ENCODE assay signal across 7 cellular contexts in genomic region chr11:15073361-15074205, GRCh38. TPM values are rescaled to one million over a fixed set of nuclear protein-coding genes. Genes with fewer than 3 reads are reported as not detected.
DNase-seq lines count a peak whose midpoint lies in the region; ATAC-seq and TF ChIP-seq lines count a peak whose summit lies in the region.

Gene CALCB (plus strand): TSS chr11:15073593. CDS start chr11:15074719, 1,126 bp downstream.

- H2AK5ac ChIP-seq in mesendoderm (ENCODE audit: low read length), result no peak within 1 kb of the TSS

- H3K23ac ChIP-seq in mesendoderm (ENCODE audit: low read length), result no peak within 1 kb of the TSS

- H3K27ac ChIP-seq in HEK293 (ENCODE audit: extremely low read depth, low read depth, low read length) (no peak within 1 kb of the TSS; the same call in 1 of the 2 replicates), SK-N-SH (ENCODE audit: low read depth in 2 of 2, low read length in 1 of 2) (no peak within 1 kb of the TSS), coronary artery (no peak within 1 kb of the TSS), mesendoderm (ENCODE audit: low read depth, low read length) (no peak within 1 kb of the TSS), upper lobe of left lung (no peak within 1 kb of the TSS)

- TF ChIP-seq RAD21 in SK-N-SH (IDR thresholded peaks at IDR 0.05; ENCODE audit: low read length), result no peak

- H3K9ac ChIP-seq in SK-N-SH (no peak within 1 kb of the TSS), mesendoderm (ENCODE audit: low read length) (no peak within 1 kb of the TSS)

- H2AFZ ChIP-seq in SK-N-SH (ENCODE audit: low read depth), result peak within 1 kb of the TSS; percentile 46; the same call in 1 of the 2 replicates

- peak within 1 kb of the TSS; percentile 11 for H3K56ac ChIP-seq in mesendoderm (ENCODE audit: low read length)

- H3K79me2 ChIP-seq in SK-N-SH (ENCODE audit: insufficient read depth) (no peaks in the 10 kb centered on the region), mesendoderm (ENCODE audit: control insufficient read depth, insufficient read depth, low read length) (no peaks in the 10 kb centered on the region)

- H3K27me3 ChIP-seq in SK-N-SH (ENCODE audit: insufficient read depth) (peaks cover 17% of the 10 kb centered on the region), mesendoderm (ENCODE audit: insufficient read depth, low read length, poor library complexity) (no peaks in the 10 kb centered on the region), upper lobe of left lung (peaks cover 0 to 21% (median 7%) of the 10 kb centered on the region in 4 donors)

- no peak for TF ChIP-seq POLR2A in upper lobe of left lung (IDR thresholded peaks at IDR 0.05)

- H2BK120ac ChIP-seq in mesendoderm (ENCODE audit: low read depth, low read length), result no peak within 1 kb of the TSS

- H2BK5ac ChIP-seq in mesendoderm (ENCODE audit: low read length), result no peak within 1 kb of the TSS

- H4K8ac ChIP-seq in mesendoderm (ENCODE audit: low read depth, low read length), result no peak within 1 kb of the TSS

- DNase-seq in SK-N-SH (peak; percentile 83), coronary artery (ENCODE audit: low spot score) (no peak), mesendoderm (peak; percentile 54), upper lobe of left lung (peak in 1 of 2 donors; percentile 78), OCI-M1 (lab: John Stamatoyannopoulos, UW) (no peak), activated gamma-delta T cell treated with Interleukin-2 at 50 U/mL for 16 hours (no peak)

- H3K4me3 ChIP-seq in HEK293 (ENCODE audit: low read depth, low read length) (peak within 1 kb of the TSS; percentile 38), SK-N-SH (ENCODE audit: low read depth in 2 of 2, low read length in 1 of 2) (peak within 1 kb of the TSS; percentile 50 to 57), coronary artery (peak within 1 kb of the TSS; percentile 57), mesendoderm (ENCODE audit: low read length) (peak within 1 kb of the TSS; percentile 2), upper lobe of left lung (peak within 1 kb of the TSS in 3 of 4 donors; percentile 8 to 36 (median 25))

- TF ChIP-seq CTCF in HEK293 (tag by site-specific recombination; IDR thresholded peaks at IDR 0.05) (0 out of 2 replicates have a peak, but pooled peaks have one; percentile 8), SK-N-SH (IDR thresholded peaks at IDR 0.05) (no peak), coronary artery (IDR thresholded peaks at IDR 0.05) (no peak), upper lobe of left lung (IDR thresholded peaks at IDR 0.05) (no peak)

- H3F3A ChIP-seq in SK-N-SH (replicated peaks; ENCODE audit: insufficient read depth), result no peaks in the 10 kb centered on the region

- H2BK15ac ChIP-seq in mesendoderm (replicated peaks; ENCODE audit: low read depth), result no peak within 1 kb of the TSS

- H3K36me3 ChIP-seq in HEK293 (ENCODE audit: control insufficient read depth in 2 of 2, insufficient read depth in 1 of 2, low read length in 2 of 2) (no peaks in the 10 kb centered on the region), SK-N-SH (replicated peaks in 1 of 2; ENCODE audit: control insufficient read depth in 1 of 2, insufficient read depth in 2 of 2, low read length in 1 of 2) (no peaks in the 10 kb centered on the region), mesendoderm (ENCODE audit: control insufficient read depth, insufficient read depth, low read length) (no peaks in the 10 kb centered on the region), upper lobe of left lung (no peaks in the 10 kb centered on the region)

- peak within 1 kb of the TSS; percentile 78 for H3K4me2 ChIP-seq in SK-N-SH
- peak within 1 kb of the TSS; percentile 43 for H3K4me2 ChIP-seq in mesendoderm (ENCODE audit: low read length)

- peak in 1 of 2 donors; percentile 38 for ATAC-seq in upper lobe of left lung (ENCODE audit: low FRiP score in 2 of 2)

- no peaks in the 10 kb centered on the region for H3K4me1 ChIP-seq in HEK293 (ENCODE audit: control insufficient read depth, insufficient read depth, low read length)
- peaks cover 0 to 15% of the 10 kb centered on the region in 2 experiments; a peak in 1 of 4 replicates for H3K4me1 ChIP-seq in SK-N-SH (ENCODE audit: control insufficient read depth in 1 of 2, insufficient read depth in 2 of 2, low read depth in 1 of 2, low read length in 1 of 2)
- peaks cover 3% of the 10 kb centered on the region for H3K4me1 ChIP-seq in mesendoderm (ENCODE audit: control insufficient read depth, low read depth, low read length)
- peaks cover 17 to 20% (median 19%) of the 10 kb centered on the region in 4 donors for H3K4me1 ChIP-seq in upper lobe of left lung

- CTCF ChIA-PET in HEK293 (lab: Yijun Ruan, JAX), result interaction anchor here (0.7 to 6.4 kb wide), 29 partner anchors 9 to 216 kb away, joined by 3 to 143 read pairs (median 6); no protein-coding TSS in a partner anchor
- CTCF ChIA-PET in SK-N-SH (lab: Yijun Ruan, JAX), result interaction anchor here (0.7 to 8.0 kb wide), 41 partner anchors 8 to 618 kb away, joined by 3 to 198 read pairs (median 5); partner anchors contain the start of gene CYP2R1

- H4K5ac ChIP-seq in mesendoderm (ENCODE audit: low read length), result no peak within 1 kb of the TSS

- H3K9me2 ChIP-seq in SK-N-SH, result no peaks in the 10 kb centered on the region

- H3K79me1 ChIP-seq in mesendoderm (ENCODE audit: low read length), result no peaks in the 10 kb centered on the region

- TF ChIP-seq EP300 in SK-N-SH (IDR thresholded peaks at IDR 0.05; ENCODE audit: borderline replicate concordance in 1 of 2, low read depth in 1 of 2, low read length in 1 of 2) (no peak), upper lobe of left lung (IDR thresholded peaks at IDR 0.05) (no peak)

- H3K18ac ChIP-seq in mesendoderm (ENCODE audit: low read length), result no peak within 1 kb of the TSS

- H3K9me3 ChIP-seq in HEK293 (ENCODE audit: control insufficient read depth, insufficient read depth, low read depth, low read length) (no peaks in the 10 kb centered on the region), SK-N-SH (no peaks in the 10 kb centered on the region), upper lobe of left lung (peaks cover 0 to 4% (median 0%) of the 10 kb centered on the region in 4 donors)

- no peak within 1 kb of the TSS for H3K4ac ChIP-seq in mesendoderm (ENCODE audit: low read depth, low read length)

- POLR2A ChIA-PET in HEK293 (lab: Yijun Ruan, JAX) (interaction anchor here (0.6 to 2.8 kb wide), 6 partner anchors 15 to 751 kb away, joined by 3 to 12 read pairs (median 4); partner anchors contain the start of gene CYP2R1), SK-N-SH (lab: Yijun Ruan, JAX) (interaction anchor here (0.5 to 2.6 kb wide), 3 partner anchors 11 to 165 kb away, joined by 3 to 8 read pairs (median 4); no protein-coding TSS in a partner anchor)

- no peaks in the 10 kb centered on the region for H4K20me1 ChIP-seq in SK-N-SH (ENCODE audit: insufficient read depth)

- 2% methylated on average over 21 of the region's 60 CpGs for WGBS in SK-N-SH (ENCODE audit: low lambda C conversion rate)
- WGBS in mesendoderm (ENCODE audit: extremely low coverage, insufficient coverage, low lambda C conversion rate), result no CpG with 5 or more reads among the region's 60 CpGs
- WGBS in upper lobe of left lung, 2 donors, result 2 to 6% methylated on average over 18 to 55 of the region's 60 CpGs

TF ChIP-seq in HEK293, 187 proteins besides CTCF, POLR2A, EP300 and RAD21 (continues in another document):
- TF ChIP-seq ZNF555 (tag by site-specific recombination; conservative IDR thresholded peaks at IDR 0.05), result no peak
- 0 out of 2 replicates have a peak, but pooled peaks have one; percentile 12 for TF ChIP-seq IKZF3 (tag by site-specific recombination; IDR thresholded peaks at IDR 0.05)
- peak; percentile 67; the same call in 1 of the 2 replicates for TF ChIP-seq ZNF140 (tag by site-specific recombination; IDR thresholded peaks at IDR 0.05)
- TF ChIP-seq ZBTB26 (tag by site-specific recombination; optimal IDR thresholded peaks at IDR 0.05), result peak; percentile 22

TF ChIP-seq in SK-N-SH, 30 proteins besides CTCF, POLR2A, EP300 and RAD21:
- TF ChIP-seq, protein P1, sequence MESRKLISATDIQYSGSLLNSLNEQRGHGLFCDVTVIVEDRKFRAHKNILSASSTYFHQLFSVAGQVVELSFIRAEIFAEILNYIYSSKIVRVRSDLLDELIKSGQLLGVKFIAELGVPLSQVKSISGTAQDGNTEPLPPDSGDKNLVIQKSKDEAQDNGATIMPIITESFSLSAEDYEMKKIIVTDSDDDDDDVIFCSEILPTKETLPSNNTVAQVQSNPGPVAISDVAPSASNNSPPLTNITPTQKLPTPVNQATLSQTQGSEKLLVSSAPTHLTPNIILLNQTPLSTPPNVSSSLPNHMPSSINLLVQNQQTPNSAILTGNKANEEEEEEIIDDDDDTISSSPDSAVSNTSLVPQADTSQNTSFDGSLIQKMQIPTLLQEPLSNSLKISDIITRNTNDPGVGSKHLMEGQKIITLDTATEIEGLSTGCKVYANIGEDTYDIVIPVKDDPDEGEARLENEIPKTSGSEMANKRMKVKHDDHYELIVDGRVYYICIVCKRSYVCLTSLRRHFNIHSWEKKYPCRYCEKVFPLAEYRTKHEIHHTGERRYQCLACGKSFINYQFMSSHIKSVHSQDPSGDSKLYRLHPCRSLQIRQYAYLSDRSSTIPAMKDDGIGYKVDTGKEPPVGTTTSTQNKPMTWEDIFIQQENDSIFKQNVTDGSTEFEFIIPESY (IDR thresholded peaks at IDR 0.05; ENCODE audit: borderline replicate concordance, low read depth), result no peak
- peak; percentile 63; the same call in 1 of the 2 replicates for TF ChIP-seq RFX5 (IDR thresholded peaks at IDR 0.05; ENCODE audit: low read length)

RNA-seq across cellular contexts. Expression of gene CALCB, which starts in this region (rescaled TPM):
- 0.07 and 0.11 TPM in 2 replicates for polyA plus RNA-seq in SK-N-SH (2012; rRNA removed)
- polyA plus RNA-seq in SK-N-SH (2012; cell fraction: cytosol; rRNA removed), result 0.05 TPM in 2 replicates
- 0.11 and 0.15 TPM in 2 replicates for polyA plus RNA-seq in SK-N-SH (2012; cell fraction: nucleus; rRNA removed)
- polyA plus RNA-seq in mesendoderm (2013, experiment 1 of 2), result 0.95 TPM
- polyA plus RNA-seq in mesendoderm (2013, experiment 2 of 2), result 1.2 TPM
- 1 to 10 TPM in 1 of 6 donors, not detected in 5; 1.0 TPM for total RNA-seq in upper lobe of left lung

Comparison
In these comparisons a context has a peak if more than half of its experiments do, and no peak if none do; other contexts are left out.
1. Peak in DNase-seq, H3K4me3 ChIP-seq and H3K4me2 ChIP-seq in SK-N-SH; RNA of the gene not detected or under 1 TPM.
2. H3K4me3 ChIP-seq: peak in every context shown above with its lines; median percentile 57 in coronary artery; 54 in SK-N-SH; 38 in HEK293; 25 in upper lobe of left lung; 2 in mesendoderm.
3. Of the 4 proteins assayed by ChIP-seq in both HEK293 and SK-N-SH: peak only in HEK293: CTCF; only in SK-N-SH: none; in both: none; in neither: 3.